1 cellular context compared by ENCODE assay signal in genomic region chr6:11496152-11497060, GRCh38.
TF ChIP-seq lines count a peak whose summit lies in the region.

No MANE protein-coding gene starts in this region.

TF ChIP-seq in K562, 482 proteins besides CTCF, POLR2A, EP300 and RAD21 (continued from another document and continues in another):
- TF ChIP-seq PBX2 (CRISPR knock-in tag; IDR thresholded peaks at IDR 0.05; ENCODE audit: low read depth) (no peak), PBX2 (tag; conservative IDR thresholded peaks at IDR 0.05; ENCODE audit: low read depth) (peak; percentile 15; the same call in 1 of the 2 replicates), ZNF24 (IDR thresholded peaks at IDR 0.05) (no peak), ZC3H4 (CRISPR knock-in tag; IDR thresholded peaks at IDR 0.05; ENCODE audit: borderline replicate concordance) (no peak), ZNF436 (CRISPR knock-in tag; IDR thresholded peaks at IDR 0.05) (no peak), SOX6 (IDR thresholded peaks at IDR 0.05) (no peak), GTF2E2 (tag; IDR thresholded peaks at IDR 0.05) (no peak), MAX (CRISPR knock-in tag; IDR thresholded peaks at IDR 0.05) (no peak), MTF1 (CRISPR knock-in tag; IDR thresholded peaks at IDR 0.05; ENCODE audit: borderline replicate concordance) (no peak), BMI1 (IDR thresholded peaks at IDR 0.05; ENCODE audit: low read length) (0 out of 2 replicates have a peak, but pooled peaks have one; percentile 54), E2F8 (IDR thresholded peaks at IDR 0.05; ENCODE audit: low read depth, partially characterized antibody) (no peak), SRSF3 (IDR thresholded peaks at IDR 0.05; ENCODE audit: insufficient read depth, low read length) (no peak), TAF1 (IDR thresholded peaks at IDR 0.05; ENCODE audit: control insufficient read depth, extremely low read depth, insufficient read depth, low read length, severe bottlenecking) (no peak), ZBED1 (IDR thresholded peaks at IDR 0.05) (no peak), POLR3G (IDR thresholded peaks at IDR 0.05; ENCODE audit: extremely low read depth, insufficient read length, insufficient replicate concordance) (no peak), ZNF766 (CRISPR knock-in tag; conservative IDR thresholded peaks at IDR 0.05) (0 out of 2 replicates have a peak, but pooled peaks have one; percentile 33), TAL1 (IDR thresholded peaks at IDR 0.05) (no peak), HDAC2 (IDR thresholded peaks at IDR 0.05) (no peak), EGR1 (conservative IDR thresholded peaks at IDR 0.05) (no peak), CREBBP (IDR thresholded peaks at IDR 0.05; ENCODE audit: low read depth, low read length) (no peak), NFATC3 (IDR thresholded peaks at IDR 0.05) (no peak), ZNF23 (CRISPR knock-in tag; IDR thresholded peaks at IDR 0.05) (no peak), CCNT2 (IDR thresholded peaks at IDR 0.05; ENCODE audit: borderline replicate concordance, extremely low read depth, insufficient read length, low read depth, low read length) (no peak), ZBTB2 (IDR thresholded peaks at IDR 0.05) (no peak), CBFA2T2 (conservative IDR thresholded peaks at IDR 0.05) (no peak), SNRNP70 (optimal IDR thresholded peaks at IDR 0.05; ENCODE audit: low read depth, low read length) (no peak), RBM17 (IDR thresholded peaks at IDR 0.05; ENCODE audit: borderline replicate concordance, low read depth, low read length) (no peak), NFXL1 (CRISPR knock-in tag; IDR thresholded peaks at IDR 0.05) (no peak), SMARCA4 (IDR thresholded peaks at IDR 0.05) (no peak), ZBTB9 (CRISPR knock-in tag; IDR thresholded peaks at IDR 0.05) (no peak), NBN (IDR thresholded peaks at IDR 0.05; ENCODE audit: low read depth) (no peak), ZNF175 (CRISPR knock-in tag; IDR thresholded peaks at IDR 0.05; ENCODE audit: low read depth) (no peak), RB1 (IDR thresholded peaks at IDR 0.05; ENCODE audit: low read depth) (peak; percentile 70), HMGXB4 (CRISPR knock-in tag; IDR thresholded peaks at IDR 0.05) (no peak), CTCFL (IDR thresholded peaks at IDR 0.05; ENCODE audit: borderline replicate concordance, insufficient read depth, low read depth, low read length, poor library complexity, severe bottlenecking) (peak; percentile 94), CEBPB (tag; IDR thresholded peaks at IDR 0.05) (no peak), ZNF384 (IDR thresholded peaks at IDR 0.05; ENCODE audit: low read depth, low read length) (peak; percentile 49; the same call in 1 of the 2 replicates)
- TF ChIP-seq, protein P1, sequence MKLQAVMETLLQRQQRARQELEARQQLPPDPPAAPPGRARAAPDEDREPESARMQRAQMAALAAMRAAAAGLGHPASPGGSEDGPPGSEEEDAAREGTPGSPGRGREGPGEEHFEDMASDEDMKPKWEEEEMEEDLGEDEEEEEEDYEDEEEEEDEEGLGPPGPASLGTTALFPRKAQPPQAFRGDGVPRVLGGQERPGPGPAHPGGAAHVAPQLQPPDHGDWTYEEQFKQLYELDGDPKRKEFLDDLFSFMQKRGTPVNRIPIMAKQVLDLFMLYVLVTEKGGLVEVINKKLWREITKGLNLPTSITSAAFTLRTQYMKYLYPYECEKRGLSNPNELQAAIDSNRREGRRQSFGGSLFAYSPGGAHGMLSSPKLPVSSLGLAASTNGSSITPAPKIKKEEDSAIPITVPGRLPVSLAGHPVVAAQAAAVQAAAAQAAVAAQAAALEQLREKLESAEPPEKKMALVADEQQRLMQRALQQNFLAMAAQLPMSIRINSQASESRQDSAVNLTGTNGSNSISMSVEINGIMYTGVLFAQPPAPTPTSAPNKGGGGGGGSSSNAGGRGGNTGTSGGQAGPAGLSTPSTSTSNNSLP (IDR thresholded peaks at IDR 0.05; ENCODE audit: borderline replicate concordance, low read depth, low read length) = peak; percentile 100
- TF ChIP-seq, protein P2, sequence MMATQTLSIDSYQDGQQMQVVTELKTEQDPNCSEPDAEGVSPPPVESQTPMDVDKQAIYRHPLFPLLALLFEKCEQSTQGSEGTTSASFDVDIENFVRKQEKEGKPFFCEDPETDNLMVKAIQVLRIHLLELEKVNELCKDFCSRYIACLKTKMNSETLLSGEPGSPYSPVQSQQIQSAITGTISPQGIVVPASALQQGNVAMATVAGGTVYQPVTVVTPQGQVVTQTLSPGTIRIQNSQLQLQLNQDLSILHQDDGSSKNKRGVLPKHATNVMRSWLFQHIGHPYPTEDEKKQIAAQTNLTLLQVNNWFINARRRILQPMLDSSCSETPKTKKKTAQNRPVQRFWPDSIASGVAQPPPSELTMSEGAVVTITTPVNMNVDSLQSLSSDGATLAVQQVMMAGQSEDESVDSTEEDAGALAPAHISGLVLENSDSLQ (IDR thresholded peaks at IDR 0.05) = peak; percentile 37; the same call in 1 of the 2 replicates
- TF ChIP-seq, protein P3, sequence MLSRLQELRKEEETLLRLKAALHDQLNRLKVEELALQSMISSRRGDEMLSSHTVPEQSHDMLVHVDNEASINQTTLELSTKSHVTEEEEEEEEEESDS (CRISPR knock-in tag; IDR thresholded peaks at IDR 0.05) = no peak
- TF ChIP-seq, protein P4, sequence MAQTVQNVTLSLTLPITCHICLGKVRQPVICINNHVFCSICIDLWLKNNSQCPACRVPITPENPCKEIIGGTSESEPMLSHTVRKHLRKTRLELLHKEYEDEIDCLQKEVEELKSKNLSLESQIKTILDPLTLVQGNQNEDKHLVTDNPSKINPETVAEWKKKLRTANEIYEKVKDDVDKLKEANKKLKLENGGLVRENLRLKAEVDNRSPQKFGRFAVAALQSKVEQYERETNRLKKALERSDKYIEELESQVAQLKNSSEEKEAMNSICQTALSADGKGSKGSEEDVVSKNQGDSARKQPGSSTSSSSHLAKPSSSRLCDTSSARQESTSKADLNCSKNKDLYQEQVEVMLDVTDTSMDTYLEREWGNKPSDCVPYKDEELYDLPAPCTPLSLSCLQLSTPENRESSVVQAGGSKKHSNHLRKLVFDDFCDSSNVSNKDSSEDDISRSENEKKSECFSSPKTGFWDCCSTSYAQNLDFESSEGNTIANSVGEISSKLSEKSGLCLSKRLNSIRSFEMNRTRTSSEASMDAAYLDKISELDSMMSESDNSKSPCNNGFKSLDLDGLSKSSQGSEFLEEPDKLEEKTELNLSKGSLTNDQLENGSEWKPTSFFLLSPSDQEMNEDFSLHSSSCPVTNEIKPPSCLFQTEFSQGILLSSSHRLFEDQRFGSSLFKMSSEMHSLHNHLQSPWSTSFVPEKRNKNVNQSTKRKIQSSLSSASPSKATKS (CRISPR knock-in tag; IDR thresholded peaks at IDR 0.05) = no peak
- TF ChIP-seq, protein P5, sequence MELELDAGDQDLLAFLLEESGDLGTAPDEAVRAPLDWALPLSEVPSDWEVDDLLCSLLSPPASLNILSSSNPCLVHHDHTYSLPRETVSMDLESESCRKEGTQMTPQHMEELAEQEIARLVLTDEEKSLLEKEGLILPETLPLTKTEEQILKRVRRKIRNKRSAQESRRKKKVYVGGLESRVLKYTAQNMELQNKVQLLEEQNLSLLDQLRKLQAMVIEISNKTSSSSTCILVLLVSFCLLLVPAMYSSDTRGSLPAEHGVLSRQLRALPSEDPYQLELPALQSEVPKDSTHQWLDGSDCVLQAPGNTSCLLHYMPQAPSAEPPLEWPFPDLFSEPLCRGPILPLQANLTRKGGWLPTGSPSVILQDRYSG (tag; conservative IDR thresholded peaks at IDR 0.05; ENCODE audit: low read depth) = no peak
- TF ChIP-seq, protein P6, sequence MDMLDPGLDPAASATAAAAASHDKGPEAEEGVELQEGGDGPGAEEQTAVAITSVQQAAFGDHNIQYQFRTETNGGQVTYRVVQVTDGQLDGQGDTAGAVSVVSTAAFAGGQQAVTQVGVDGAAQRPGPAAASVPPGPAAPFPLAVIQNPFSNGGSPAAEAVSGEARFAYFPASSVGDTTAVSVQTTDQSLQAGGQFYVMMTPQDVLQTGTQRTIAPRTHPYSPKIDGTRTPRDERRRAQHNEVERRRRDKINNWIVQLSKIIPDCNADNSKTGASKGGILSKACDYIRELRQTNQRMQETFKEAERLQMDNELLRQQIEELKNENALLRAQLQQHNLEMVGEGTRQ (CRISPR knock-in tag; IDR thresholded peaks at IDR 0.05) = no peak
